Comparison of ENCODE assay signal across 9 cellular contexts in the genomic region with DNA sequence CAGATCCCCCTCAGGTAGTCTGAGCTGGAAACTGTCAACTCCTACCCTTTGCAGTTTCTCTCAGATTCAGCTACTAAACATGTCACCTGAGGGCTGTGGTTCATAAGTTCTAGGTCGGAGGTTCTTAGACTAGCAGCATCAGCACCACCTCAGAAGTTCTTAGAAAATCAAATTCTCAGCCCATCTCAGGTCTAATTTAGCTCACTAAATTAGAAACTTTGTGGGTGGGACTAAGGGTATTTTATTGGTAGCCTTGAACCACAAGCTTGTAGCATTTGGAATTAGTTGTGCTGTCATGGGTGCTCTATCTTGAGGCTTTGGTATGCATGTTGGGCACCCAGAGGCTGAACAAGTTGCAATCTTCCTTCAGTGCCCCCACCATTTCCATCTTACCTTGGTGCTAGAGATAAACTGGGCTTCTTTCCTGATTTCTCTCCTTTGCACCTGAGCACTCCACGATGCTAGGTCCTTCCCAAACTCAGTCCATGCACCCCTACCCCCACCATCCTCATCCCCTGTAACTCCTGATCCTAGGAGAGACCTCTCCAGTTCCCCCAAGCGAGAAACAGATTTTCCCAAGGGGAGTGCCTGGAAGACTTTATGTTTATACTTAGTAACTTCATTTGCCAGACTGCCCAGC. TPM values are rescaled to one million over a fixed set of nuclear protein-coding genes. Genes with fewer than 3 reads are reported as not detected.
DNase-seq lines count a peak whose midpoint lies in the region; ATAC-seq, FAIRE-seq and TF ChIP-seq lines count a peak whose summit lies in the region.
"Had no signal": no experiment of that assay in that cellular context is flagged by ENCODE, and none has a peak within 500 bp of the region (broad histone marks: within the 10 kb centered on the region; RNA-seq: fewer than 3 reads in every experiment).

No MANE protein-coding gene starts in this region.

- no peaks in the 10 kb centered on the region for H3K36me3 ChIP-seq in CD8-positive, alpha-beta T cell (ENCODE audit: insufficient read depth, low read length)
- no peaks in the 10 kb centered on the region for H3K36me3 ChIP-seq in kidney (ENCODE audit: control insufficient read depth in 1 of 2, insufficient read depth in 2 of 2, low read length in 2 of 2)

- TF ChIP-seq CTCF in CD8-positive, alpha-beta T cell (IDR thresholded peaks at IDR 0.05) = no peak
- no peak for TF ChIP-seq CTCF in natural killer cell (IDR thresholded peaks at IDR 0.05)
- TF ChIP-seq CTCF in kidney (IDR thresholded peaks at IDR 0.05; ENCODE audit: borderline replicate concordance, extremely low read depth, insufficient read depth) = no peak

- no peaks in the 10 kb centered on the region for H3K27me3 ChIP-seq in CD8-positive, alpha-beta T cell (ENCODE audit: insufficient read depth, low read length)

- POLR2A ChIA-PET in CD8-positive, alpha-beta T cell (lab: Charles Lee) = interaction anchor here (0.7 to 4.5 kb wide), 11 partner anchors 12 to 370 kb away, joined by 3 to 27 read pairs (median 4); no protein-coding TSS in a partner anchor

- ATAC-seq in CD8-positive, alpha-beta T cell = no peak
- ATAC-seq in HG02610 (IDR thresholded peaks at IDR 0.05; ENCODE audit: unreplicated experiment) = peak; percentile 27
- no peak for ATAC-seq in natural killer cell
- ATAC-seq in left cardiac atrium = no peak

- CTCF ChIA-PET in CD8-positive, alpha-beta T cell (lab: Charles Lee) = interaction anchor here (0.8 to 18.3 kb wide), 12 partner anchors 11 to 366 kb away, joined by 3 to 405 read pairs (median 8); a partner anchor contains a TSS
- CTCF ChIA-PET in activated naive CD4-positive, alpha-beta T cell treated with anti-CD3 and anti-CD28 coated beads, Interleukin-2, amount 10 ng/mL, durations not matched to agents 7 days and 5 days (lab: Charles Lee) = interaction anchor here (0.6 to 8.1 kb wide), 20 partner anchors 9 to 374 kb away, joined by 3 to 115 read pairs (median 4); no protein-coding TSS in a partner anchor

- H3K4me1 Mint-ChIP-seq in CD8-positive, alpha-beta T cell (ENCODE audit: low read depth) = peaks cover 56% of the 10 kb centered on the region
- peaks cover 78% of the 10 kb centered on the region for H3K4me1 Mint-ChIP-seq in activated naive CD4-positive, alpha-beta T cell treated with anti-CD3 and anti-CD28 coated beads, Interleukin-2, amount 10 ng/mL, durations not matched to agents 7 days and 5 days
- peaks cover 53 to 58% of the 10 kb centered on the region in 2 donors for H3K4me1 Mint-ChIP-seq in natural killer cell

- FAIRE-seq in kidney (lab: Jason Lieb, UNC) = no peak

- no peaks in the 10 kb centered on the region for H3K9me3 ChIP-seq in CD8-positive, alpha-beta T cell (ENCODE audit: low read length)
- no peaks in the 10 kb centered on the region for H3K9me3 ChIP-seq in kidney (ENCODE audit: control insufficient read depth in 1 of 2, low read length in 2 of 2)

- no peaks in the 10 kb centered on the region for H3K9me3 Mint-ChIP-seq in CD8-positive, alpha-beta T cell
- no peaks in the 10 kb centered on the region for H3K9me3 Mint-ChIP-seq in activated naive CD4-positive, alpha-beta T cell treated with anti-CD3 and anti-CD28 coated beads, Interleukin-2, amount 10 ng/mL, durations not matched to agents 7 days and 5 days
- no peaks in the 10 kb centered on the region for H3K9me3 Mint-ChIP-seq in natural killer cell

- H3K4me3 Mint-ChIP-seq in CD8-positive, alpha-beta T cell = no peak overlapping the region
- peak overlapping the region; percentile 0 for H3K4me3 Mint-ChIP-seq in activated naive CD4-positive, alpha-beta T cell treated with anti-CD3 and anti-CD28 coated beads, Interleukin-2, amount 10 ng/mL, durations not matched to agents 7 days and 5 days
- H3K4me3 Mint-ChIP-seq in natural killer cell = no peak overlapping the region

- H3K9ac ChIP-seq in kidney (ENCODE audit: low read length in 2 of 2) = no peak overlapping the region

- H3K4me3 ChIP-seq in CD8-positive, alpha-beta T cell (ENCODE audit: low read depth, low read length) = no peak overlapping the region
- no peak overlapping the region for H3K4me3 ChIP-seq in kidney (ENCODE audit: low read length in 2 of 2)

- peaks cover 46% of the 10 kb centered on the region for H3K4me1 ChIP-seq in CD8-positive, alpha-beta T cell (ENCODE audit: insufficient read depth, low read length)
- H3K4me1 ChIP-seq in kidney (ENCODE audit: control insufficient read depth in 1 of 2, insufficient read depth in 1 of 2, low read depth in 1 of 2, low read length in 2 of 2) = no peaks in the 10 kb centered on the region

- H3K36me3 Mint-ChIP-seq in CD8-positive, alpha-beta T cell = no peaks in the 10 kb centered on the region
- peaks cover 4% of the 10 kb centered on the region for H3K36me3 Mint-ChIP-seq in activated naive CD4-positive, alpha-beta T cell treated with anti-CD3 and anti-CD28 coated beads, Interleukin-2, amount 10 ng/mL, durations not matched to agents 7 days and 5 days
- no peaks in the 10 kb centered on the region for H3K36me3 Mint-ChIP-seq in natural killer cell

- peak overlapping the region; percentile 52 for H3K27ac Mint-ChIP-seq in CD8-positive, alpha-beta T cell
- H3K27ac Mint-ChIP-seq in activated naive CD4-positive, alpha-beta T cell treated with anti-CD3 and anti-CD28 coated beads, Interleukin-2, amount 10 ng/mL, durations not matched to agents 7 days and 5 days = peak overlapping the region; percentile 84
- H3K27ac Mint-ChIP-seq in natural killer cell = peak overlapping the region; percentile 15 to 49

- H3K27me3 Mint-ChIP-seq in CD8-positive, alpha-beta T cell (ENCODE audit: low read depth) = no peaks in the 10 kb centered on the region
- H3K27me3 Mint-ChIP-seq in activated naive CD4-positive, alpha-beta T cell treated with anti-CD3 and anti-CD28 coated beads, Interleukin-2, amount 10 ng/mL, durations not matched to agents 7 days and 5 days = no peaks in the 10 kb centered on the region
- H3K27me3 Mint-ChIP-seq in natural killer cell (ENCODE audit: low read depth in 2 of 2) = no peaks in the 10 kb centered on the region

- intact Hi-C loops in CD8-positive, alpha-beta T cell (cut with DNase I, micrococcal nuclease) = no loop called here
- intact Hi-C loops in natural killer cell (cut with micrococcal nuclease) = no loop called here
- intact Hi-C loops in left cardiac atrium (cut with DNase I) = no loop called here
- intact Hi-C loops in kidney (cut with DNase I) = no loop called here

- H3K27ac ChIP-seq in CD8-positive, alpha-beta T cell (ENCODE audit: low read depth, low read length) = no peak overlapping the region
- H3K27ac ChIP-seq in kidney (ENCODE audit: low read depth in 2 of 2, low read length in 2 of 2) = no peak overlapping the region
- H3K27ac ChIP-seq: RWPE1 had no signal

- DNase-seq in CD8-positive, alpha-beta T cell = no peak
- peak; percentile 35 for DNase-seq in activated naive CD4-positive, alpha-beta T cell treated with anti-CD3 and anti-CD28 coated beads, Interleukin-2, amount 10 ng/mL, durations not matched to agents 7 days and 5 days
- DNase-seq in natural killer cell (no peak), NCI-H187 treated with DMSO at 0.1 percent for 48 hours (lab: John Stamatoyannopoulos, UW) (no peak), GM03348 (ENCODE audit: low spot score) (no peak), left cardiac atrium (no peak), kidney (no peak)

RNA-seq across cellular contexts. Expression of a gene that starts 54.2 kb away (rescaled TPM):
- 100 to 1,000 TPM; 416 to 420 TPM for total RNA-seq in CD8-positive, alpha-beta T cell
- 100 to 1,000 TPM in 1 of 3 donors, 10 to 100 TPM in 2; 33.5 to 114 (median 80.2) TPM for total RNA-seq in natural killer cell
- 10 to 100 TPM; 69.3 to 85.3 TPM for total RNA-seq in left cardiac atrium
- 51.6 TPM for total RNA-seq in kidney
- polyA plus RNA-seq in kidney (ENCODE audit: insufficient read depth, low read depth, low replicate concordance) = 14.2 TPM

Comparison
In these comparisons a context has a peak if more than half of its experiments do, and no peak if none do; other contexts are left out.
1. H3K27ac Mint-ChIP-seq: peak in every context shown above with its lines; median percentile 84 in activated naive CD4-positive, alpha-beta T cell treated with anti-CD3 and anti-CD28 coated beads, Interleukin-2, amount 10 ng/mL, durations not matched to agents 7 days and 5 days; 52 in CD8-positive, alpha-beta T cell; 32 in natural killer cell.